19 cellular contexts compared by ENCODE assay signal in genomic region chr4:165986956-165987698, GRCh38.
DNase-seq lines count a peak whose midpoint lies in the region; ATAC-seq and TF ChIP-seq lines count a peak whose summit lies in the region.
"Had no signal": no experiment of that assay in that cellular context is flagged by ENCODE, and none has a peak within 500 bp of the region (broad histone marks: within the 10 kb centered on the region; RNA-seq: fewer than 3 reads in every experiment).

No MANE protein-coding gene starts in this region.

- H3F3A ChIP-seq in neural progenitor cell (ENCODE audit: low read depth), result no peaks in the 10 kb centered on the region

- no peaks in the 10 kb centered on the region for H3K27me3 Mint-ChIP-seq in neural progenitor cell (ENCODE audit: insufficient read depth, low read depth)

- peaks cover 4% of the 10 kb centered on the region for H3K4me1 Mint-ChIP-seq in neural progenitor cell
- no peaks in the 10 kb centered on the region for H3K4me1 Mint-ChIP-seq in stimulated activated effector memory CD8-positive, alpha-beta T cell treated with anti-CD3 and anti-CD28 coated beads, Interleukin-12 subunit alpha, Interleukin-12 subunit beta, amount 100 ng/mL, for 72 hours

- no peak overlapping the region for H3K4me2 ChIP-seq in neural progenitor cell
- H3K4me2 ChIP-seq: BLaER1, PC-9 had no signal

- no peaks in the 10 kb centered on the region for H3K27me3 ChIP-seq in neural progenitor cell
- H3K27me3 ChIP-seq: BLaER1 had no signal

- TF ChIP-seq CTCF in neural progenitor cell (IDR thresholded peaks at IDR 0.05), result no peak

- no peak overlapping the region for H3K4me3 ChIP-seq in neural progenitor cell
- H3K4me3 ChIP-seq: BLaER1, PC-9 had no signal

- H2AFZ ChIP-seq in neural progenitor cell (replicated peaks), result peak overlapping the region; percentile 36
- H2AFZ ChIP-seq: PC-9 had no signal

- H3K27ac Mint-ChIP-seq in neural progenitor cell, result no peak overlapping the region
- no peak overlapping the region for H3K27ac Mint-ChIP-seq in stimulated activated effector memory CD8-positive, alpha-beta T cell treated with anti-CD3 and anti-CD28 coated beads, Interleukin-12 subunit alpha, Interleukin-12 subunit beta, amount 100 ng/mL, for 72 hours
- H3K27ac Mint-ChIP-seq: CD8-positive, alpha-beta T cell; T-helper 1 cell treated with Interleukin-12 subunit alpha and Interleukin-12 subunit beta and Interleukin-4 antibody, amounts not matched to agents 30 μg/mL and 1 μg/mL, for 36 hours had no signal

- H4K20me1 ChIP-seq in neural progenitor cell (ENCODE audit: low read depth), result no peaks in the 10 kb centered on the region
- H4K20me1 ChIP-seq: BLaER1 had no signal

- H3K9ac ChIP-seq in neural progenitor cell, result no peak overlapping the region
- H3K9ac ChIP-seq: BLaER1 had no signal

- no peak overlapping the region for H3K27ac ChIP-seq in neural progenitor cell
- H3K27ac ChIP-seq: BLaER1, PC-9, RWPE1 had no signal

- no peaks in the 10 kb centered on the region for H3K36me3 Mint-ChIP-seq in neural progenitor cell
- no peaks in the 10 kb centered on the region for H3K36me3 Mint-ChIP-seq in stimulated activated effector memory CD8-positive, alpha-beta T cell treated with anti-CD3 and anti-CD28 coated beads, Interleukin-12 subunit alpha, Interleukin-12 subunit beta, amount 100 ng/mL, for 72 hours
- H3K36me3 Mint-ChIP-seq: CD8-positive, alpha-beta T cell had no signal

- no peaks in the 10 kb centered on the region for H3K9me3 ChIP-seq in neural progenitor cell (ENCODE audit: low read depth)
- H3K9me3 ChIP-seq: BLaER1 had no signal

- H3K36me3 ChIP-seq in neural progenitor cell, result no peaks in the 10 kb centered on the region
- H3K36me3 ChIP-seq: BLaER1 had no signal

- H3K4me3 Mint-ChIP-seq in neural progenitor cell, result no peak overlapping the region
- no peak overlapping the region for H3K4me3 Mint-ChIP-seq in stimulated activated effector memory CD8-positive, alpha-beta T cell treated with anti-CD3 and anti-CD28 coated beads, Interleukin-12 subunit alpha, Interleukin-12 subunit beta, amount 100 ng/mL, for 72 hours
- H3K4me3 Mint-ChIP-seq: CD8-positive, alpha-beta T cell; T-helper 1 cell treated with Interleukin-12 subunit alpha and Interleukin-12 subunit beta and Interleukin-4 antibody, amounts not matched to agents 30 μg/mL and 1 μg/mL, for 36 hours had no signal

- peak; percentile 62 for DNase-seq in M059J (ENCODE audit: low read depth)
- peak; percentile 18 for DNase-seq in OCI-M1 (lab: John Stamatoyannopoulos, UW)
- peak; percentile 15 for DNase-seq in neural progenitor cell (ENCODE audit: low spot score)
- DNase-seq in stimulated activated effector memory CD8-positive, alpha-beta T cell treated with anti-CD3 and anti-CD28 coated beads, Interleukin-12 subunit alpha, Interleukin-12 subunit beta, amount 100 ng/mL, for 72 hours (ENCODE audit: low spot score in 2 of 2), result no peak
- DNase-seq in AML-193 (lab: John Stamatoyannopoulos, UW), result no peak
- no peak for DNase-seq in AG08395 (ENCODE audit: low spot score)
- DNase-seq: Calu3; CD8-positive, alpha-beta T cell; GF-D8; Karpas-422; NCI-H1092 treated with DMSO at 0.1 percent for 48 hours; NCI-H1694 treated with DMSO at 0.1 percent for 48 hours; NCI-H446 treated with DMSO at 0.1 percent for 48 hours; NCI-H774; PC-9 had no signal

- H3K79me2 ChIP-seq in neural progenitor cell (ENCODE audit: low read depth), result no peaks in the 10 kb centered on the region

- H3K9me3 Mint-ChIP-seq in neural progenitor cell, result no peaks in the 10 kb centered on the region
- peaks cover 2% of the 10 kb centered on the region for H3K9me3 Mint-ChIP-seq in stimulated activated effector memory CD8-positive, alpha-beta T cell treated with anti-CD3 and anti-CD28 coated beads, Interleukin-12 subunit alpha, Interleukin-12 subunit beta, amount 100 ng/mL, for 72 hours
- H3K9me3 Mint-ChIP-seq: CD8-positive, alpha-beta T cell; T-helper 1 cell treated with Interleukin-12 subunit alpha and Interleukin-12 subunit beta and Interleukin-4 antibody, amounts not matched to agents 30 μg/mL and 1 μg/mL, for 36 hours had no signal

- ATAC-seq in GM19324 (IDR thresholded peaks at IDR 0.05; ENCODE audit: low FRiP score, unreplicated experiment), result peak; percentile 54
- no peak for ATAC-seq in stimulated activated effector memory CD8-positive, alpha-beta T cell treated with anti-CD3 and anti-CD28 coated beads, Interleukin-12 subunit alpha, Interleukin-12 subunit beta, amount 100 ng/mL, for 72 hours
- ATAC-seq: CD8-positive, alpha-beta T cell had no signal

- no peaks in the 10 kb centered on the region for H3K4me1 ChIP-seq in neural progenitor cell
- H3K4me1 ChIP-seq: BLaER1 had no signal

Comparison
In these comparisons a context has a peak if more than half of its experiments do, and no peak if none do; other contexts are left out.
1. DNase-seq: peak in M059J (single experiment), OCI-M1 (single experiment) and neural progenitor cell (single experiment); none in stimulated activated effector memory CD8-positive, alpha-beta T cell treated with anti-CD3 and anti-CD28 coated beads, Interleukin-12 subunit alpha, Interleukin-12 subunit beta, amount 100 ng/mL, for 72 hours (0 of 2), AML-193 (0 of 2) and AG08395 (single experiment).